ENCODE assay signal across 15 cellular contexts in the genomic region with DNA sequence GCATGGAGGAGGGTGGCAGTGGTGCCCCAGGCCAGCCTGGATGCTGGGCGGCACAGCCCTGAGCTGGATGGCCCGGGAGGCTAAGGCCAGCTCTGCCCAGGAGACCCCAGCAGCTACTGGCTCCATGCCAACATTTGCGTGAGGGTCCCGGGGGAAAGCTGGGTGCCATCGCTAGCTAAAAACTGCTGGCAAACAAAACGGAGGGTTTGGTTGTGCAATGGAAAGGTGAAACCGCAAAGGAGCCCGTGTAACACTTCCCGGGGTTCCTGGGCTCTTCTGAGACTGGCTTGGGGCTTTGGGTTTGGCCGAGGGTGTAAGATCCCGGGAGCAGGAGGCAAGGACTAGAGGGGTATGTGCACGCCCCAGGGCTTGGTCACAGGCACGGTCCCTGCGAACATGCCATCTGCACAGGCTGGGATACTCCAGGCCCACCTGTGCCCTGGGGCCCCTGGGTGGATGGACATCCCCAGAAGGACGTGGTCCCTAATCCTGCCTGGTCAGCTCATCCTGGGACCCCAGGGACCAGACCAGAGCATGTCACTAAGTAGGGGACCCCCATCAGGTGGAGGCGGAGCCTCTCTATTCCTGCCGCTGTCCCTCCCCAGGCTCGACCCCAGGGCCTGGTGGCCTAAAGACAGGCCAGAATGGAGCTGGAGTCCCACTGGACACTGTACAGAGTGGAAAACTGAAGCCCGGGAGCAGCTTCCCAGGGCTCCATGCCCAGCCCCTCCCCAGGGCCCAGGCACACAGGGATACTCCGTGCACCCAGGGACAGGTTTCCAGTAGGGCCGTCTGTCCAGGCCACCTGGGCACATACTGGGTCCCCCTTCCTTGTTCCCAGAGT.
"Had no signal": no experiment of that assay in that cellular context is flagged by ENCODE, and none has a peak within 500 bp of the region (broad histone marks: within the 10 kb centered on the region; RNA-seq: fewer than 3 reads in every experiment).

No MANE protein-coding gene starts in this region.

- ATAC-seq: activated CD8-positive, alpha-beta T cell treated with anti-CD3 and anti-CD28 coated beads for 36 hours; gastroesophageal sphincter had no signal

- H3K36me3 ChIP-seq: gastroesophageal sphincter had no signal

- H3K27me3 ChIP-seq: hepatocyte, testis had no signal

- H3K4me2 ChIP-seq: hepatocyte had no signal

- H3K27ac ChIP-seq: gastroesophageal sphincter, hepatocyte, testis had no signal

- H3K4me3 ChIP-seq: gastroesophageal sphincter, hepatocyte, testis had no signal

- H3K9me3 ChIP-seq: gastroesophageal sphincter, testis had no signal

- H2AFZ ChIP-seq: hepatocyte had no signal

- DNase-seq: activated CD4-positive, alpha-beta T cell treated with anti-CD3 and anti-CD28 coated beads for 4 hours; activated CD8-positive, alpha-beta memory T cell treated with anti-CD3 and anti-CD28 coated beads, Interleukin-2, amount 50 U/mL, for 4 hours; activated CD8-positive, alpha-beta T cell treated with anti-CD3 and anti-CD28 coated beads for 36 hours; activated naive CD4-positive, alpha-beta T cell treated with anti-CD3 and anti-CD28 coated beads, Interleukin-2, amount 10 ng/mL, durations not matched to agents 7 days and 5 days; central memory CD4-positive, alpha-beta T cell; cortex of kidney; effector CD8-positive, alpha-beta T cell; kidney glomerular epithelial cell; naive B cell; stimulated activated CD4-positive, alpha-beta T cell treated with anti-CD3 and anti-CD28 coated beads, Interleukin-15, amount 100 ng/mL, for 24 hours; stimulated activated CD4-positive, alpha-beta T cell treated with anti-CD3 and anti-CD28 coated beads, Interleukin-4, amount 100 ng/mL, for 24 hours; T1000 had no signal
